14 cellular contexts compared by ENCODE assay signal in genomic region chr2:239959059-239959971, GRCh38.
DNase-seq lines count a peak whose midpoint lies in the region; ATAC-seq and TF ChIP-seq lines count a peak whose summit lies in the region.
"Had no signal": no experiment of that assay in that cellular context is flagged by ENCODE, and none has a peak within 500 bp of the region (broad histone marks: within the 10 kb centered on the region; RNA-seq: fewer than 3 reads in every experiment).

No MANE protein-coding gene starts in this region.

- H3K9me2 ChIP-seq in PC-3 (replicated peaks; ENCODE audit: low read length) = no peaks in the 10 kb centered on the region

- H2AFZ ChIP-seq in PC-3 (ENCODE audit: low read length) = no peak overlapping the region

- no peak overlapping the region for H3K4me2 ChIP-seq in PC-3 (ENCODE audit: low read length)

- CTCF ChIA-PET in WTC11 (lab: Charles Lee) (interaction anchor here (1.0 to 2.3 kb wide), 2 partner anchors 25 to 135 kb away, joined by 4 to 9 read pairs; no protein-coding TSS in a partner anchor), PC-3 (lab: Charles Lee) (no interaction called here)

- no peaks in the 10 kb centered on the region for H3K9me3 Mint-ChIP-seq in WTC11

- H3K36me3 ChIP-seq in PC-3 (ENCODE audit: low read depth, low read length) (no peaks in the 10 kb centered on the region; the same call in 1 of the 2 replicates), vagina (peaks cover 0 to 13% of the 10 kb centered on the region in 2 donors)
- H3K36me3 ChIP-seq: cardiac muscle cell had no signal

- H3K79me2 ChIP-seq in PC-3 (ENCODE audit: low read length) = no peaks in the 10 kb centered on the region

- H3K4me3 Mint-ChIP-seq in WTC11 = no peak overlapping the region

- intact Hi-C loops in posterior vena cava (cut with DNase I) (no loop called here), PC-3 (cut with micrococcal nuclease) (no loop called here), vagina (cut with DNase I) (no loop called here)

- H3K36me3 Mint-ChIP-seq in WTC11 = peaks cover 27% of the 10 kb centered on the region

- DNase-seq in EH (ENCODE audit: low read depth) (peak; percentile 15), WTC11 (ENCODE audit: low spot score) (no peak), fibroblast of peridontal ligament (ENCODE audit: extremely low read depth) (peak; percentile 65), posterior vena cava (ENCODE audit: low spot score) (peak; percentile 57), PC-3 (no peak), vagina (ENCODE audit: extremely low spot score in 2 of 2) (no peak)
- DNase-seq: activated T-cell treated with anti-CD3 and anti-CD28 coated beads, Interleukin-2, amount 50 U/mL, for 48 hours; KBM-7; NCI-H1694 treated with DMSO at 0.1 percent for 48 hours; WERI-Rb-1 had no signal

- H3K27me3 ChIP-seq in PC-3 (ENCODE audit: low read length) (no peaks in the 10 kb centered on the region), vagina (no peaks in the 10 kb centered on the region)
- H3K27me3 ChIP-seq: cardiac muscle cell had no signal

- no peaks in the 10 kb centered on the region for H3K9me3 ChIP-seq in PC-3 (ENCODE audit: low read length)
- H3K9me3 ChIP-seq in vagina = no peaks in the 10 kb centered on the region
- H3K9me3 ChIP-seq: thoracic aorta had no signal

- peak overlapping the region; percentile 69 for H3K27ac Mint-ChIP-seq in WTC11

- H3K4me1 ChIP-seq in PC-3 (ENCODE audit: insufficient read depth, low read length) (no peaks in the 10 kb centered on the region), vagina (peaks cover 12% of the 10 kb centered on the region)

- no peak for ATAC-seq in WTC11
- ATAC-seq in PC-3 = no peak
- no peak for ATAC-seq in GM18867 (IDR thresholded peaks at IDR 0.05; ENCODE audit: unreplicated experiment)
- no peak for ATAC-seq in HG03280 (IDR thresholded peaks at IDR 0.05; ENCODE audit: unreplicated experiment)

- H3K4me3 ChIP-seq in PC-3 (ENCODE audit: low read length) (no peak overlapping the region), vagina (no peak overlapping the region)
- H3K4me3 ChIP-seq: cardiac muscle cell, thoracic aorta had no signal

- H3K4me1 Mint-ChIP-seq in WTC11 = no peaks in the 10 kb centered on the region

- no peaks in the 10 kb centered on the region for H4K20me1 ChIP-seq in PC-3 (ENCODE audit: low read length)

- no peaks in the 10 kb centered on the region for H3K27me3 Mint-ChIP-seq in WTC11 (ENCODE audit: low read depth)

- H3K27ac ChIP-seq in PC-3 (ENCODE audit: low read length) (no peak overlapping the region), vagina (no peak overlapping the region)
- H3K27ac ChIP-seq: cardiac muscle cell, thoracic aorta, WERI-Rb-1 had no signal

- H3F3A ChIP-seq in PC-3 (ENCODE audit: low read length, unreplicated experiment) = no peaks in the 10 kb centered on the region

- TF ChIP-seq POLR2A in vagina (IDR thresholded peaks at IDR 0.05) = no peak

- BruUV-seq in PC-3 (replicated peaks; lab: Mats Ljungman, UMichigan) = no TSS peak

- no peak overlapping the region for H3K9ac ChIP-seq in PC-3 (ENCODE audit: low read length)

- POLR2A ChIA-PET in WTC11 (lab: Charles Lee) = no interaction called here
- POLR2A ChIA-PET in PC-3 (lab: Charles Lee; ENCODE audit: unreplicated experiment) = no interaction called here

- TF ChIP-seq CTCF in WTC11 (IDR thresholded peaks at IDR 0.05) = no peak
- no peak for TF ChIP-seq CTCF in PC-3 (conservative IDR thresholded peaks at IDR 0.05; ENCODE audit: low read depth, low read length)
- no peak for TF ChIP-seq CTCF in vagina (IDR thresholded peaks at IDR 0.05)

TF ChIP-seq in WTC11, 78 proteins besides CTCF, POLR2A, EP300 and RAD21:
- TF ChIP-seq TP53 (CRISPR knock-in tag; IDR thresholded peaks at IDR 0.05) (no peak), ZNF232 (CRISPR knock-in tag; IDR thresholded peaks at IDR 0.05) (no peak), ZNF425 (CRISPR knock-in tag; conservative IDR thresholded peaks at IDR 0.05) (no peak), ESRRA (CRISPR knock-in tag; IDR thresholded peaks at IDR 0.05; ENCODE audit: borderline replicate concordance) (no peak), MLX (CRISPR knock-in tag; IDR thresholded peaks at IDR 0.05) (no peak), SMAD4 (CRISPR knock-in tag; IDR thresholded peaks at IDR 0.05) (no peak)

Comparison
In these comparisons a context has a peak if more than half of its experiments do, and no peak if none do; other contexts are left out.
1. DNase-seq: peak in EH (single experiment), fibroblast of peridontal ligament (single experiment) and posterior vena cava (single experiment); none in WTC11 (single experiment), PC-3 (single experiment) and vagina (0 of 2).